1 cellular context compared by ENCODE assay signal in the genomic region with DNA sequence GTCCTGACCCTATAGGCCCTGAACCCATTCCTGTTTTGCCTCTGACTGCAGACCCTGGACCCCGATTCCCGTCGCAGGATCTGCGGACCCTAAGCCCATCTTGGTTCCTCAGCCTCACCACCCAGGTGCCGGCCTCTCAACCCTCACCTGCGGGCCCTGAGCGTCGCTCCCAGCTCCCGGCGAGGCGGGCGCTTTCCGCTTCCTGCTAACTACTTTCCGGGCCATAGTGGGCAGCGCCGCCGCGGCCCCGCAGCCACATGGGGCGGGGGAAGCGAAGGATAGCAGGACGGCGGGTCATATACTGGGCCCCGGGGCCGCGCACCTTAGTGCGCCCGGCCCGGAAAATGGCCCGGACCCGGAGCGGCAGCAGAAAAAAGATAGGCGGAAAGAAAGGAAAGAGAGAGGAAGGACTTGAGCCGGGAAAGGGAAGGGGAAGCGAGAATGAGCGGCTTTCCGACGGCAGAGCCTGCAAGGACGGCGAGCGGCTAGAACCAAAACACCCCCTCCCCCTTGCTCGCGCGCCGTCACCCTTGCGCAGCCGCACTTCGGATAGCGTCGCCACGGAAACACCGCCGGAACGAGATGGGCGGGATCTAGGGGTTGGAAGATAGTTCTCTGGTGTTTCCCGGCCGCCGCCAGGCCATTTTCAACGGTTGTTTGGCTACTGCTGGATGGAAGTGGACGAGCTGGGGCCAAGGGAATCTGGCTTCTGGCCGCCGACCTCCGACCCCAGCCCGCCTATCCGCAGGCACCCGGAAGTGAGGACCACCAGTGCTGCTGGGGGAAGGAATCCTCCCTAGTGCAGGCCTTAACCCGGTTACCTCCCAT.
A peak's percentile ranks its signal among the peaks of the same experiment; 100 is the strongest.
TF ChIP-seq lines count a peak whose summit lies in the region.

TSS of gene DCAF12 (minus strand) at position 492 of the 828 bp plus-strand sequence. CDS start at position 225, 267 bp downstream.

TF ChIP-seq in HepG2, 621 proteins besides CTCF, POLR2A, EP300 and RAD21 (continued from another document and continues in another):
- TF ChIP-seq, protein P1, sequence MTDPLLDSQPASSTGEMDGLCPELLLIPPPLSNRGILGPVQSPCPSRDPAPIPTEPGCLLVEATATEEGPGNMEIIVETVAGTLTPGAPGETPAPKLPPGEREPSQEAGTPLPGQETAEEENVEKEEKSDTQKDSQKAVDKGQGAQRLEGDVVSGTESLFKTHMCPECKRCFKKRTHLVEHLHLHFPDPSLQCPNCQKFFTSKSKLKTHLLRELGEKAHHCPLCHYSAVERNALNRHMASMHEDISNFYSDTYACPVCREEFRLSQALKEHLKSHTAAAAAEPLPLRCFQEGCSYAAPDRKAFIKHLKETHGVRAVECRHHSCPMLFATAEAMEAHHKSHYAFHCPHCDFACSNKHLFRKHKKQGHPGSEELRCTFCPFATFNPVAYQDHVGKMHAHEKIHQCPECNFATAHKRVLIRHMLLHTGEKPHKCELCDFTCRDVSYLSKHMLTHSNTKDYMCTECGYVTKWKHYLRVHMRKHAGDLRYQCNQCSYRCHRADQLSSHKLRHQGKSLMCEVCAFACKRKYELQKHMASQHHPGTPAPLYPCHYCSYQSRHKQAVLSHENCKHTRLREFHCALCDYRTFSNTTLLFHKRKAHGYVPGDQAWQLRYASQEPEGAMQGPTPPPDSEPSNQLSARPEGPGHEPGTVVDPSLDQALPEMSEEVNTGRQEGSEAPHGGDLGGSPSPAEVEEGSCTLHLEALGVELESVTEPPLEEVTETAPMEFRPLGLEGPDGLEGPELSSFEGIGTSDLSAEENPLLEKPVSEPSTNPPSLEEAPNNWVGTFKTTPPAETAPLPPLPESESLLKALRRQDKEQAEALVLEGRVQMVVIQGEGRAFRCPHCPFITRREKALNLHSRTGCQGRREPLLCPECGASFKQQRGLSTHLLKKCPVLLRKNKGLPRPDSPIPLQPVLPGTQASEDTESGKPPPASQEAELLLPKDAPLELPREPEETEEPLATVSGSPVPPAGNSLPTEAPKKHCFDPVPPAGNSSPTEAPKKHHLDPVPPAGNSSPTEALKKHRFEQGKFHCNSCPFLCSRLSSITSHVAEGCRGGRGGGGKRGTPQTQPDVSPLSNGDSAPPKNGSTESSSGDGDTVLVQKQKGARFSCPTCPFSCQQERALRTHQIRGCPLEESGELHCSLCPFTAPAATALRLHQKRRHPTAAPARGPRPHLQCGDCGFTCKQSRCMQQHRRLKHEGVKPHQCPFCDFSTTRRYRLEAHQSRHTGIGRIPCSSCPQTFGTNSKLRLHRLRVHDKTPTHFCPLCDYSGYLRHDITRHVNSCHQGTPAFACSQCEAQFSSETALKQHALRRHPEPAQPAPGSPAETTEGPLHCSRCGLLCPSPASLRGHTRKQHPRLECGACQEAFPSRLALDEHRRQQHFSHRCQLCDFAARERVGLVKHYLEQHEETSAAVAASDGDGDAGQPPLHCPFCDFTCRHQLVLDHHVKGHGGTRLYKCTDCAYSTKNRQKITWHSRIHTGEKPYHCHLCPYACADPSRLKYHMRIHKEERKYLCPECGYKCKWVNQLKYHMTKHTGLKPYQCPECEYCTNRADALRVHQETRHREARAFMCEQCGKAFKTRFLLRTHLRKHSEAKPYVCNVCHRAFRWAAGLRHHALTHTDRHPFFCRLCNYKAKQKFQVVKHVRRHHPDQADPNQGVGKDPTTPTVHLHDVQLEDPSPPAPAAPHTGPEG (CRISPR knock-in tag; IDR thresholded peaks at IDR 0.05): 0 out of 2 replicates have a peak, but pooled peaks have one; percentile 36
- 0 out of 2 replicates have a peak, but pooled peaks have one; percentile 23 for TF ChIP-seq ZNF567 (CRISPR knock-in tag; IDR thresholded peaks at IDR 0.05; ENCODE audit: borderline replicate concordance)
- peak; percentile 84 for TF ChIP-seq FOXK2 (IDR thresholded peaks at IDR 0.05)
- TF ChIP-seq, protein P2, sequence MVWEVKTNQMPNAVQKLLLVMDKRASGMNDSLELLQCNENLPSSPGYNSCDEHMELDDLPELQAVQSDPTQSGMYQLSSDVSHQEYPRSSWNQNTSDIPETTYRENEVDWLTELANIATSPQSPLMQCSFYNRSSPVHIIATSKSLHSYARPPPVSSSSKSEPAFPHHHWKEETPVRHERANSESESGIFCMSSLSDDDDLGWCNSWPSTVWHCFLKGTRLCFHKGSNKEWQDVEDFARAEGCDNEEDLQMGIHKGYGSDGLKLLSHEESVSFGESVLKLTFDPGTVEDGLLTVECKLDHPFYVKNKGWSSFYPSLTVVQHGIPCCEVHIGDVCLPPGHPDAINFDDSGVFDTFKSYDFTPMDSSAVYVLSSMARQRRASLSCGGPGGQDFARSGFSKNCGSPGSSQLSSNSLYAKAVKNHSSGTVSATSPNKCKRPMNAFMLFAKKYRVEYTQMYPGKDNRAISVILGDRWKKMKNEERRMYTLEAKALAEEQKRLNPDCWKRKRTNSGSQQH (CRISPR knock-in tag; IDR thresholded peaks at IDR 0.05; ENCODE audit: low read depth): 0 out of 2 replicates have a peak, but pooled peaks have one; percentile 42
- peak; percentile 94 for TF ChIP-seq ZNF781 (CRISPR knock-in tag; IDR thresholded peaks at IDR 0.05; ENCODE audit: borderline replicate concordance, not compliant biosample characterization)
- peak; percentile 85; the same call in 1 of the 2 replicates for TF ChIP-seq ZBTB3 (CRISPR knock-in tag; IDR thresholded peaks at IDR 0.05; ENCODE audit: borderline replicate concordance, low read depth)
- TF ChIP-seq CEBPG (CRISPR knock-in tag; IDR thresholded peaks at IDR 0.05): no peak
- no peak for TF ChIP-seq RORA (CRISPR knock-in tag; IDR thresholded peaks at IDR 0.05)
- TF ChIP-seq, protein P3, sequence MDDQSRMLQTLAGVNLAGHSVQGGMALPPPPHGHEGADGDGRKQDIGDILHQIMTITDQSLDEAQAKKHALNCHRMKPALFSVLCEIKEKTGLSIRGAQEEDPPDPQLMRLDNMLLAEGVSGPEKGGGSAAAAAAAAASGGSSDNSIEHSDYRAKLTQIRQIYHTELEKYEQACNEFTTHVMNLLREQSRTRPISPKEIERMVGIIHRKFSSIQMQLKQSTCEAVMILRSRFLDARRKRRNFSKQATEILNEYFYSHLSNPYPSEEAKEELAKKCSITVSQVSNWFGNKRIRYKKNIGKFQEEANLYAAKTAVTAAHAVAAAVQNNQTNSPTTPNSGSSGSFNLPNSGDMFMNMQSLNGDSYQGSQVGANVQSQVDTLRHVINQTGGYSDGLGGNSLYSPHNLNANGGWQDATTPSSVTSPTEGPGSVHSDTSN (CRISPR knock-in tag; IDR thresholded peaks at IDR 0.05; ENCODE audit: borderline replicate concordance): no peak
- peak; percentile 17; the same call in 1 of the 2 replicates for TF ChIP-seq ZNF460 (CRISPR knock-in tag; IDR thresholded peaks at IDR 0.05; ENCODE audit: borderline replicate concordance)
- TF ChIP-seq XBP1 (CRISPR knock-in tag; IDR thresholded peaks at IDR 0.05): no peak
- TF ChIP-seq FOXJ3 (CRISPR knock-in tag; IDR thresholded peaks at IDR 0.05; ENCODE audit: borderline replicate concordance): no peak
- 0 out of 2 replicates have a peak, but pooled peaks have one; percentile 62 for TF ChIP-seq ZSCAN30 (CRISPR knock-in tag; IDR thresholded peaks at IDR 0.05)
- TF ChIP-seq, protein P4, sequence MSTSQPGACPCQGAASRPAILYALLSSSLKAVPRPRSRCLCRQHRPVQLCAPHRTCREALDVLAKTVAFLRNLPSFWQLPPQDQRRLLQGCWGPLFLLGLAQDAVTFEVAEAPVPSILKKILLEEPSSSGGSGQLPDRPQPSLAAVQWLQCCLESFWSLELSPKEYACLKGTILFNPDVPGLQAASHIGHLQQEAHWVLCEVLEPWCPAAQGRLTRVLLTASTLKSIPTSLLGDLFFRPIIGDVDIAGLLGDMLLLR (CRISPR knock-in tag; IDR thresholded peaks at IDR 0.05): 0 out of 2 replicates have a peak, but pooled peaks have one; percentile 5
- peak; percentile 58 for TF ChIP-seq ZNF792 (CRISPR knock-in tag; IDR thresholded peaks at IDR 0.05)
- peak; percentile 51; the same call in 1 of the 2 replicates for TF ChIP-seq AHDC1 (CRISPR knock-in tag; IDR thresholded peaks at IDR 0.05; ENCODE audit: borderline replicate concordance)
- peak; percentile 93 for TF ChIP-seq ZNF501 (CRISPR knock-in tag; IDR thresholded peaks at IDR 0.05)
- peak; percentile 85; the same call in 1 of the 2 replicates for TF ChIP-seq ZNF724P (CRISPR knock-in tag; IDR thresholded peaks at IDR 0.05; ENCODE audit: borderline replicate concordance)
- TF ChIP-seq ZNF629 (CRISPR knock-in tag; conservative IDR thresholded peaks at IDR 0.05): no peak
- no peak for TF ChIP-seq ZNF652 (CRISPR knock-in tag; IDR thresholded peaks at IDR 0.05; ENCODE audit: borderline replicate concordance, low read depth)
- peak; percentile 83 for TF ChIP-seq RFX1 (IDR thresholded peaks at IDR 0.05)
- no peak for TF ChIP-seq NFIB (CRISPR knock-in tag; IDR thresholded peaks at IDR 0.05; ENCODE audit: borderline replicate concordance)
- TF ChIP-seq ZIK1 (CRISPR knock-in tag; IDR thresholded peaks at IDR 0.05; ENCODE audit: borderline replicate concordance, low read depth): 0 out of 2 replicates have a peak, but pooled peaks have one; percentile 20
- TF ChIP-seq ZBTB10 (CRISPR knock-in tag; IDR thresholded peaks at IDR 0.05; ENCODE audit: borderline replicate concordance): no peak
- TF ChIP-seq PCBP2 (optimal IDR thresholded peaks at IDR 0.05; ENCODE audit: low read depth, low read length, poor library complexity, severe bottlenecking): no peak
- TF ChIP-seq ONECUT2 (CRISPR knock-in tag; IDR thresholded peaks at IDR 0.05): no peak
- no peak for TF ChIP-seq ATF7 (IDR thresholded peaks at IDR 0.05)
- no peak for TF ChIP-seq ATF7 (CRISPR knock-in tag; IDR thresholded peaks at IDR 0.05)
- TF ChIP-seq ZNF251 (CRISPR knock-in tag; IDR thresholded peaks at IDR 0.05): no peak
- 0 out of 2 replicates have a peak, but pooled peaks have one; percentile 16 for TF ChIP-seq ZNF292 (CRISPR knock-in tag; IDR thresholded peaks at IDR 0.05; ENCODE audit: borderline replicate concordance, low read depth)
- no peak for TF ChIP-seq CBX1 (IDR thresholded peaks at IDR 0.05; ENCODE audit: low read depth)
- no peak for TF ChIP-seq SIX4 (CRISPR knock-in tag; IDR thresholded peaks at IDR 0.05)
- TF ChIP-seq ZNF235 (CRISPR knock-in tag; IDR thresholded peaks at IDR 0.05; ENCODE audit: borderline replicate concordance): peak; percentile 88; the same call in 1 of the 2 replicates
- TF ChIP-seq HNRNPUL1 (IDR thresholded peaks at IDR 0.05; ENCODE audit: low read depth, low read length): no peak
- TF ChIP-seq SIN3B (IDR thresholded peaks at IDR 0.05; ENCODE audit: low read length): no peak
- TF ChIP-seq HOXA3 (CRISPR knock-in tag; IDR thresholded peaks at IDR 0.05): peak; percentile 54
- peak; percentile 33; the same call in 1 of the 2 replicates for TF ChIP-seq ZNF746 (CRISPR knock-in tag; IDR thresholded peaks at IDR 0.05)
- TF ChIP-seq ATF4 (CRISPR knock-in tag; IDR thresholded peaks at IDR 0.05): peak in 1 of 2 experiments; percentile 70; a peak in 2 of 4 replicates
- TF ChIP-seq IRX3 (CRISPR knock-in tag; IDR thresholded peaks at IDR 0.05; ENCODE audit: borderline replicate concordance, low read depth): peak; percentile 95
- TF ChIP-seq HNF4A (CRISPR knock-in tag; IDR thresholded peaks at IDR 0.05): no peak
